27 cellular contexts compared by ENCODE assay signal in the genomic region with DNA sequence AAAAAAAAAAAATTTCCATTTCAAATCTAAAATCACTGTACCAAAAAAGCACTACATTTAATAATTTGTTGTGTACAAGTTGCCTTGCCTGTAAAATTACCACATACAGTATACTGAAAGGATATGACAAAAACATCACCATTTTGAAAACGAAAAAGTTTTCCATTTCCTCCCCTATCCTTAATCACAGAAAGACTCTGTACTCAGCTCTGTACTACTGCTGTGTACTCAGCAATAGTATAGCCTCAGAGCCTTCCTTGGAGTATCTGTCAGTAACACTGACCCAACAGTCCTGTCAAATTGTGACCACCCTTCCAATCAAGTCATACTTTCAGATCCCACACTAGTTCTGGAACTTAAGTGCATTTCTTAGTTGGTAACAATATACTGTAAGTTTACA. TPM values are rescaled to one million over a fixed set of nuclear protein-coding genes. Genes with fewer than 3 reads are reported as not detected.
DNase-seq lines count a peak whose midpoint lies in the region; ATAC-seq and TF ChIP-seq lines count a peak whose summit lies in the region.
"Had no signal": no experiment of that assay in that cellular context is flagged by ENCODE, and none has a peak within 500 bp of the region (broad histone marks: within the 10 kb centered on the region; RNA-seq: fewer than 3 reads in every experiment).

No MANE protein-coding gene starts in this region.

- no peaks in the 10 kb centered on the region for H3K9me3 ChIP-seq in PC-9 (ENCODE audit: insufficient read depth, low read depth)
- H3K9me3 ChIP-seq: BLaER1 treated with 17β-estradiol and CSF1 and Interleukin-3, amounts not matched to agents 10 nM and 100 nM; left ventricle myocardium inferior; testis; vagina had no signal

- peaks cover 10% of the 10 kb centered on the region for H3K4me1 ChIP-seq in PC-9 (replicated peaks; ENCODE audit: insufficient read depth)

- peaks cover 33% of the 10 kb centered on the region for H3F3A ChIP-seq in PC-9 (ENCODE audit: insufficient read depth, low read depth)

- peaks cover 72% of the 10 kb centered on the region for H4K20me1 ChIP-seq in PC-9 (ENCODE audit: insufficient read depth)

- H3K27ac Mint-ChIP-seq in activated naive CD4-positive, alpha-beta T cell treated with anti-CD3 and anti-CD28 coated beads for 36 hours: peak overlapping the region; percentile 71
- H3K27ac Mint-ChIP-seq in chondrocyte (ENCODE audit: unreplicated experiment): peak overlapping the region; percentile 69
- H3K27ac Mint-ChIP-seq in stimulated activated naive B cell treated with anti-CD40 and anti-IgM and Interleukin-4, amounts not matched to agents 10 μg/mL and 1 μg/mL and 100 μg/mL, for 72 hours: peak overlapping the region; percentile 56
- H3K27ac Mint-ChIP-seq: activated naive CD4-positive, alpha-beta T cell treated with anti-CD3 and anti-CD28 coated beads, Interleukin-2, amount 10 ng/mL, durations not matched to agents 7 days and 5 days; progenitor cell of endocrine pancreas had no signal

- H3K27me3 ChIP-seq in PC-9 (ENCODE audit: insufficient read depth, low read depth) (no peaks in the 10 kb centered on the region), brain microvascular endothelial cell (replicated peaks) (no peaks in the 10 kb centered on the region)
- H3K27me3 ChIP-seq: BLaER1 treated with 17β-estradiol and CSF1 and Interleukin-3, amounts not matched to agents 10 nM and 100 nM; foreskin keratinocyte; hepatocyte; testis; vagina had no signal

- peaks cover 16% of the 10 kb centered on the region for H3K36me3 Mint-ChIP-seq in activated naive CD4-positive, alpha-beta T cell treated with anti-CD3 and anti-CD28 coated beads for 36 hours (ENCODE audit: low read depth)
- peaks cover 5% of the 10 kb centered on the region for H3K36me3 Mint-ChIP-seq in chondrocyte (ENCODE audit: low read depth)
- peaks cover 22 to 43% of the 10 kb centered on the region in 2 donors for H3K36me3 Mint-ChIP-seq in stimulated activated naive B cell treated with anti-CD40 and anti-IgM and Interleukin-4, amounts not matched to agents 10 μg/mL and 1 μg/mL and 100 μg/mL, for 72 hours

- H3K36me3 ChIP-seq in PC-9 (ENCODE audit: low read depth) (0 out of 2 replicates have a peak, but pooled peaks cover 4% of the 10 kb centered on the region), brain microvascular endothelial cell (replicated peaks) (no peaks in the 10 kb centered on the region)
- H3K36me3 ChIP-seq: left ventricle myocardium inferior, vagina had no signal

- H3K9me2 ChIP-seq in PC-9 (ENCODE audit: insufficient read depth): no peaks in the 10 kb centered on the region

- POLR2A ChIA-PET in PC-9 (lab: Charles Lee; ENCODE audit: unreplicated experiment): no interaction called here

- no peak overlapping the region for H3K4me2 ChIP-seq in PC-9
- H3K4me2 ChIP-seq: hepatocyte had no signal

- no peak for DNase-seq in activated naive CD4-positive, alpha-beta T cell treated with anti-CD3 and anti-CD28 coated beads for 36 hours
- no peak for DNase-seq in activated naive CD4-positive, alpha-beta T cell treated with Interleukin-2 at 50 U/mL for 16 hours
- DNase-seq in PC-9 (no peak), chondrocyte (ENCODE audit: low spot score) (no peak), brain microvascular endothelial cell (no peak), NCI-H1436 treated with DMSO at 0.1 percent for 48 hours (lab: John Stamatoyannopoulos, UW) (no peak), NCI-H69 (lab: John Stamatoyannopoulos, UW) (no peak)
- DNase-seq in stimulated activated naive B cell treated with anti-CD40 and anti-IgM and Interleukin-4, amounts not matched to agents 10 μg/mL and 1 μg/mL and 100 μg/mL, for 72 hours: no peak
- DNase-seq: activated CD4-positive, alpha-beta T cell treated with anti-CD3 and anti-CD28 coated beads for 1 hour; activated CD8-positive, alpha-beta memory T cell treated with anti-CD3 and anti-CD28 coated beads, Interleukin-2, amount 50 U/mL, for 48 hours; activated naive CD4-positive, alpha-beta T cell treated with anti-CD3 and anti-CD28 coated beads, Interleukin-2, amount 10 ng/mL, durations not matched to agents 7 days and 5 days; DMS 273 treated with DMSO at 0.1 percent for 48 hours; effector CD4-positive, alpha-beta T cell; foreskin keratinocyte; left ventricle myocardium inferior; MM.1S; NCI-H1417 treated with DMSO at 0.1 percent for 48 hours; NCI-H510A treated with DMSO at 0.1 percent for 48 hours; testis had no signal

- H3K4me3 Mint-ChIP-seq in activated naive CD4-positive, alpha-beta T cell treated with anti-CD3 and anti-CD28 coated beads for 36 hours: no peak overlapping the region
- H3K4me3 Mint-ChIP-seq in chondrocyte (ENCODE audit: unreplicated experiment): no peak overlapping the region
- no peak overlapping the region for H3K4me3 Mint-ChIP-seq in stimulated activated naive B cell treated with anti-CD40 and anti-IgM and Interleukin-4, amounts not matched to agents 10 μg/mL and 1 μg/mL and 100 μg/mL, for 72 hours
- H3K4me3 Mint-ChIP-seq: activated naive CD4-positive, alpha-beta T cell treated with anti-CD3 and anti-CD28 coated beads, Interleukin-2, amount 10 ng/mL, durations not matched to agents 7 days and 5 days had no signal

- H3K9me3 Mint-ChIP-seq in activated naive CD4-positive, alpha-beta T cell treated with anti-CD3 and anti-CD28 coated beads for 36 hours: no peaks in the 10 kb centered on the region
- no peaks in the 10 kb centered on the region for H3K9me3 Mint-ChIP-seq in chondrocyte (ENCODE audit: low read depth)
- H3K9me3 Mint-ChIP-seq in stimulated activated naive B cell treated with anti-CD40 and anti-IgM and Interleukin-4, amounts not matched to agents 10 μg/mL and 1 μg/mL and 100 μg/mL, for 72 hours: no peaks in the 10 kb centered on the region
- H3K9me3 Mint-ChIP-seq: activated naive CD4-positive, alpha-beta T cell treated with anti-CD3 and anti-CD28 coated beads, Interleukin-2, amount 10 ng/mL, durations not matched to agents 7 days and 5 days had no signal

- no peaks in the 10 kb centered on the region for H3K27me3 Mint-ChIP-seq in activated naive CD4-positive, alpha-beta T cell treated with anti-CD3 and anti-CD28 coated beads for 36 hours (ENCODE audit: low read depth)
- no peaks in the 10 kb centered on the region for H3K27me3 Mint-ChIP-seq in chondrocyte (ENCODE audit: low read depth)
- H3K27me3 Mint-ChIP-seq in stimulated activated naive B cell treated with anti-CD40 and anti-IgM and Interleukin-4, amounts not matched to agents 10 μg/mL and 1 μg/mL and 100 μg/mL, for 72 hours: no peaks in the 10 kb centered on the region
- H3K27me3 Mint-ChIP-seq: activated naive CD4-positive, alpha-beta T cell treated with anti-CD3 and anti-CD28 coated beads, Interleukin-2, amount 10 ng/mL, durations not matched to agents 7 days and 5 days; progenitor cell of endocrine pancreas had no signal

- H3K4me3 ChIP-seq in PC-9 (no peak overlapping the region), brain microvascular endothelial cell (ENCODE audit: low read depth, low read length) (no peak overlapping the region)
- H3K4me3 ChIP-seq: BLaER1 treated with 17β-estradiol and CSF1 and Interleukin-3, amounts not matched to agents 10 nM and 100 nM; hepatocyte; K562; left ventricle myocardium inferior; testis; vagina had no signal

- peaks cover 75% of the 10 kb centered on the region for H3K4me1 Mint-ChIP-seq in activated naive CD4-positive, alpha-beta T cell treated with anti-CD3 and anti-CD28 coated beads for 36 hours (ENCODE audit: low read depth)
- peaks cover 57% of the 10 kb centered on the region for H3K4me1 Mint-ChIP-seq in chondrocyte (ENCODE audit: low read depth)
- peaks cover 40 to 90% of the 10 kb centered on the region in 2 donors for H3K4me1 Mint-ChIP-seq in stimulated activated naive B cell treated with anti-CD40 and anti-IgM and Interleukin-4, amounts not matched to agents 10 μg/mL and 1 μg/mL and 100 μg/mL, for 72 hours

- TF ChIP-seq CTCF in PC-9 (conservative IDR thresholded peaks at IDR 0.05) (no peak), chondrocyte (IDR thresholded peaks at IDR 0.05) (no peak), brain microvascular endothelial cell (IDR thresholded peaks at IDR 0.05; ENCODE audit: low read depth, low read length, missing control alignments) (no peak)

- in situ Hi-C loops in brain microvascular endothelial cell (cut with HindIII; ENCODE audit: low pct_ligation_motif_present, low sequenced_read_pairs): no loop called here

- H3K27ac ChIP-seq in PC-9 (0 out of 2 replicates have a peak overlapping the region, but pooled peaks have one; percentile 2), brain microvascular endothelial cell (no peak overlapping the region)
- H3K27ac ChIP-seq: BLaER1 treated with 17β-estradiol and CSF1 and Interleukin-3, amounts not matched to agents 10 nM and 100 nM; foreskin keratinocyte; hepatocyte; left ventricle myocardium inferior; vagina had no signal

- H2AFZ ChIP-seq in PC-9: no peak overlapping the region
- H2AFZ ChIP-seq: hepatocyte had no signal

- intact Hi-C loops in activated naive CD4-positive, alpha-beta T cell treated with anti-CD3 and anti-CD28 coated beads for 36 hours (cut with micrococcal nuclease): loop anchor here (1.0 kb wide), 1 partner anchor 10 kb away; no protein-coding TSS in a partner anchor
- intact Hi-C loops in PC-9 (cut with micrococcal nuclease; ENCODE audit: unreplicated experiment): no loop called here

- no peak for ATAC-seq in stimulated activated naive B cell treated with anti-CD40 and anti-IgM and Interleukin-4, amounts not matched to agents 10 μg/mL and 1 μg/mL and 100 μg/mL, for 72 hours (replicated peaks)
- ATAC-seq: foreskin keratinocyte, K562, SK-N-SH treated with all-trans-retinoic acid at 6 μM for 48 hours had no signal

- peaks cover 97% of the 10 kb centered on the region for H3K79me2 ChIP-seq in PC-9 (ENCODE audit: low read depth)

- no TSS peak for BruUV-seq in PC-9 (replicated peaks; lab: Mats Ljungman, UMichigan)

- CTCF ChIA-PET in activated naive CD4-positive, alpha-beta T cell treated with anti-CD3 and anti-CD28 coated beads for 36 hours (lab: Charles Lee): interaction anchor here (0.7 to 1.5 kb wide), 4 partner anchors 11 to 603 kb away, joined by 3 to 4 read pairs (median 3); partner anchors contain the start of gene CELF1
- CTCF ChIA-PET in PC-9 (lab: Charles Lee): no interaction called here

RNA-seq across cellular contexts. Expression of gene CELF1, which starts 48.0 kb away (rescaled TPM):
- 100 to 1,000 TPM; 104 to 105 TPM for total RNA-seq in activated naive CD4-positive, alpha-beta T cell treated with anti-CD3 and anti-CD28 coated beads for 36 hours
- total RNA-seq in PC-9 (2021) (115 and 165 TPM in 2 replicates), chondrocyte (82.2 to 90.2 TPM (median 87.7 TPM) in 3 replicates)

RNA-seq across cellular contexts. Expression of gene RAPSN, which starts 56.0 kb away (rescaled TPM):
- not detected for total RNA-seq in activated naive CD4-positive, alpha-beta T cell treated with anti-CD3 and anti-CD28 coated beads for 36 hours
- total RNA-seq in PC-9 (2021) (5.4 and 7.3 TPM in 2 replicates), chondrocyte (0.33 to 0.35 TPM (median 0.34 TPM) in 3 replicates)
- total RNA-seq: cerebellum, hepatocyte, RPMI7951, vagina had no signal
